Comparison of ENCODE assay signal across 29 cellular contexts in genomic region chr10:63595072-63595471, GRCh38.
DNase-seq lines count a peak whose midpoint lies in the region; ATAC-seq and TF ChIP-seq lines count a peak whose summit lies in the region.
"Had no signal": no experiment of that assay in that cellular context is flagged by ENCODE, and none has a peak within 500 bp of the region (broad histone marks: within the 10 kb centered on the region; RNA-seq: fewer than 3 reads in every experiment).

No MANE protein-coding gene starts in this region.

- H3K9ac ChIP-seq in parathyroid adenoma = no peak overlapping the region
- H3K9ac ChIP-seq: BLaER1, neural progenitor cell had no signal

- H3K4me2 ChIP-seq in parathyroid adenoma (ENCODE audit: low read length) = no peak overlapping the region
- H3K4me2 ChIP-seq: BLaER1, neural progenitor cell had no signal

- H3K4me3 Mint-ChIP-seq in glutamatergic neuron (ENCODE audit: unreplicated experiment) = no peak overlapping the region
- H3K4me3 Mint-ChIP-seq: neural progenitor cell had no signal

- H3K4me1 Mint-ChIP-seq in glutamatergic neuron (ENCODE audit: low read depth, unreplicated experiment) = peaks cover 25% of the 10 kb centered on the region
- H3K4me1 Mint-ChIP-seq: neural progenitor cell had no signal

- H3K9me3 Mint-ChIP-seq in glutamatergic neuron (ENCODE audit: unreplicated experiment) = peaks cover 2% of the 10 kb centered on the region
- H3K9me3 Mint-ChIP-seq: neural progenitor cell had no signal

- no peak overlapping the region for H3K27ac ChIP-seq in parathyroid adenoma
- H3K27ac ChIP-seq: BLaER1, brain microvascular endothelial cell, neural progenitor cell, tibial artery had no signal

- DNase-seq in CD1c-positive myeloid dendritic cell (ENCODE audit: extremely low spot score) = peak; percentile 14
- DNase-seq in cardiac fibroblast (ENCODE audit: low read depth in 2 of 2) = peak; percentile 18 to 25
- DNase-seq in glutamatergic neuron = no peak
- DNase-seq in SK-N-DZ (ENCODE audit: low spot score) = no peak
- no peak for DNase-seq in NOMO-1 treated with dmso at 0.1 percent for 144 hours (lab: John Stamatoyannopoulos, UW; ENCODE audit: unreplicated experiment)
- DNase-seq in NCI-H1694 (lab: John Stamatoyannopoulos, UW) = no peak
- DNase-seq: ACHN; activated CD4-positive, alpha-beta T cell treated with anti-CD3 and anti-CD28 coated beads, Interleukin-2, amount 50 U/mL, for 48 hours; activated CD8-positive, alpha-beta memory T cell treated with anti-CD3 and anti-CD28 coated beads, Interleukin-2, amount 50 U/mL, for 4 hours; activated naive CD4-positive, alpha-beta T cell treated with anti-CD3 and anti-CD28 coated beads, Interleukin-2, amount 50 U/mL, for 16 hours; amniotic stem cell; brain microvascular endothelial cell; DMS53; effector memory CD4-positive, alpha-beta T cell; H7; kidney; NCI-H1417; NCI-H2081; NCI-H2227 treated with DMSO at 0.1 percent for 48 hours; NCI-H526 treated with DMSO at 0.1 percent for 48 hours; posterior cingulate gyrus; stimulated activated naive CD8-positive, alpha-beta T cell treated with anti-CD3 and anti-CD28 coated beads, Interleukin-15, Interleukin-2, amounts not matched to agents 100 U/mL and 50 U/mL, for 24 hours; T-helper 1 cell; tibial artery had no signal

- no peaks in the 10 kb centered on the region for H3K9me3 ChIP-seq in parathyroid adenoma (ENCODE audit: control insufficient read depth, low read length)
- H3K9me3 ChIP-seq: BLaER1, tibial artery had no signal

- ATAC-seq in GM21390 (IDR thresholded peaks at IDR 0.05; ENCODE audit: unreplicated experiment) = no peak
- ATAC-seq: stimulated activated naive CD8-positive, alpha-beta T cell treated with anti-CD3 and anti-CD28 coated beads, Interleukin-15, Interleukin-2, amounts not matched to agents 100 U/mL and 50 U/mL, for 24 hours had no signal

- H3K27me3 ChIP-seq in parathyroid adenoma (ENCODE audit: control insufficient read depth, insufficient read depth, low read length) = no peaks in the 10 kb centered on the region
- H3K27me3 ChIP-seq: BLaER1, brain microvascular endothelial cell, neural progenitor cell, tibial artery had no signal

- peak overlapping the region; percentile 65 for H3K27ac Mint-ChIP-seq in glutamatergic neuron (ENCODE audit: unreplicated experiment)
- H3K27ac Mint-ChIP-seq: neural progenitor cell had no signal

- H3K4me3 ChIP-seq in cardiac fibroblast (replicated peaks in 1 of 2; ENCODE audit: low read depth in 2 of 2, low read length in 2 of 2) = no peak overlapping the region
- no peak overlapping the region for H3K4me3 ChIP-seq in parathyroid adenoma (ENCODE audit: low read depth, low read length)
- H3K4me3 ChIP-seq: BLaER1, lung, neural progenitor cell, tibial artery had no signal

- TF ChIP-seq CTCF in cardiac fibroblast (IDR thresholded peaks at IDR 0.05; ENCODE audit: low read depth, low read length) = no peak
- TF ChIP-seq CTCF in glutamatergic neuron (IDR thresholded peaks at IDR 0.05; ENCODE audit: partially characterized antibody, unreplicated experiment) = peak; percentile 12
- peak; percentile 13 for TF ChIP-seq CTCF in parathyroid adenoma (IDR thresholded peaks at IDR 0.05)

- H3K79me2 ChIP-seq in parathyroid adenoma = peaks cover 30% of the 10 kb centered on the region

- H3K27me3 Mint-ChIP-seq in glutamatergic neuron (ENCODE audit: unreplicated experiment) = peaks cover 2% of the 10 kb centered on the region

- H2AFZ ChIP-seq in parathyroid adenoma = no peak overlapping the region
- H2AFZ ChIP-seq: neural progenitor cell had no signal

- no peaks in the 10 kb centered on the region for H3K36me3 Mint-ChIP-seq in glutamatergic neuron (ENCODE audit: unreplicated experiment)

- H3K36me3 ChIP-seq in parathyroid adenoma (ENCODE audit: control insufficient read depth, insufficient read depth, low read length) = no peaks in the 10 kb centered on the region

- H3K4me1 ChIP-seq in parathyroid adenoma = peaks cover 10% of the 10 kb centered on the region
- H3K4me1 ChIP-seq: BLaER1, neural progenitor cell had no signal

Comparison
In these comparisons a context has a peak if more than half of its experiments do, and no peak if none do; other contexts are left out.
1. DNase-seq: peak in CD1c-positive myeloid dendritic cell (single experiment) and cardiac fibroblast (2 of 2); none in glutamatergic neuron (single experiment), SK-N-DZ (single experiment), NOMO-1 treated with dmso at 0.1 percent for 144 hours (single experiment) and NCI-H1694 (single experiment).